Comparison of ENCODE assay signal across 11 cellular contexts in the genomic region with DNA sequence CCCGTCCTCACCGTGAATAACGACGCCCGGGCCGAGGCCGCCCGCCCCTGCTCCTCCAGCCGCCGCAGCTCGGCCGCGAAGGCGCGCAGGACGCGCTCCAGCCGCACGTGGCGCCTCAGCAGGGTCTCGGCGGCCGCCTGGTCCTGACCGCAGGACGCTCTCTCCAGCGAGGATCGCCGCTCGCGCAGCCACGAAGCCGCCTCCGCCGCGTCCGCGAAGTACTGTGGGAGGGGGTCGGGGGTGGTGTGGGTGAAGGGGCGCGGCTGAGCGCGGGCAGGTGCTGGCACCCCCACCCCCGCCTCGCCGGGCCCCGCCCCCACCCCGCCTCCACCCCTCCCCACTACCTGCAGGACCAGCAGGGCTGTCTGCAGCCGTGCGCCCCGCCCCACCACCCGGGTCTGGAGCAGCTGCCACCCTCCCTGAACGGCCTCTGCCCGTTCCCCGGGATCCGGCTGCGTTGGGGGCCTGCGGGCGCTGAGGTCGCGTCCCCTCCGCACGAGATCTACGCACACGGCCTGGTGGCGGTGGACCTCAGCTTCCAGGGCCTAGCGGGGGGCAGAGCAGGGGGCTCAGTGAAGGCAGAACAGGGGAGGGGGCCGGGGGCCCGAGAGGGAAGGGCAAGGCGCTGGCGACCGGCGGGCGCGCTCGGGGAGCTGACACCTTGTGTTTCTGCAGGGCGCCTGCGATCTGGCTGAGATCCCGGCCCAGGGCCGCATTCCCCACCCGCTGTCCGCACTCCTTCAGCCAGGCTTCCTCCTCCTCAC. TPM values are rescaled to one million over a fixed set of nuclear protein-coding genes. Genes with fewer than 3 reads are reported as not detected.
A peak's percentile ranks its signal among the peaks of the same experiment; 100 is the strongest.
DNase-seq lines count a peak whose midpoint lies in the region; ATAC-seq, FAIRE-seq and TF ChIP-seq lines count a peak whose summit lies in the region.
"Had no signal": no experiment of that assay in that cellular context is flagged by ENCODE, and none has a peak within 500 bp of the region (broad histone marks: within the 10 kb centered on the region; RNA-seq: fewer than 3 reads in every experiment).

No MANE protein-coding gene starts in this region.

- peaks cover 3% of the 10 kb centered on the region for H3K4me1 Mint-ChIP-seq in astrocyte (ENCODE audit: low read depth, unreplicated experiment)

- peaks cover 53% of the 10 kb centered on the region for H3K27me3 Mint-ChIP-seq in astrocyte (ENCODE audit: low read depth, unreplicated experiment)

- no peak overlapping the region for H3K9ac ChIP-seq in astrocyte (ENCODE audit: low read length)

- peak; percentile 94 for DNase-seq in H7
- DNase-seq in astrocyte (ENCODE audit: low read depth), result no peak
- DNase-seq in iPS DF 6.9 (ENCODE audit: low read depth, low spot score), result no peak
- DNase-seq in psoas muscle, result no peak
- no peak for DNase-seq in NCI-H345 (lab: John Stamatoyannopoulos, UW)
- no peak for DNase-seq in activated CD4-positive, CD25-positive, alpha-beta regulatory T cell treated with anti-CD3 and anti-CD28 coated beads, Interleukin-2, amount 50 U/mL, for 72 hours
- DNase-seq in occipital lobe (lab: John Stamatoyannopoulos, UW), result no peak
- DNase-seq: DND-41; stimulated activated CD4-positive, alpha-beta T cell treated with anti-CD3 and anti-CD28 coated beads, Interleukin-1b, Interleukin-23, amount 100 ng/mL, for 48 hours; T-helper 9 cell had no signal

- H3K27ac ChIP-seq in astrocyte (ENCODE audit: low read depth, low read length) (no peak overlapping the region), iPS DF 6.9 (ENCODE audit: low read length) (no peak overlapping the region), psoas muscle (no peak overlapping the region)

- ATAC-seq in psoas muscle (peak; percentile 37 to 75 (median 52)), GM21367 (IDR thresholded peaks at IDR 0.05; ENCODE audit: unreplicated experiment) (no peak)

- peaks cover 19% of the 10 kb centered on the region; the same call in 1 of the 2 replicates for H3K27me3 ChIP-seq in H7 (ENCODE audit: control insufficient read depth, insufficient read depth, low read length)
- peaks cover 10% of the 10 kb centered on the region for H3K27me3 ChIP-seq in astrocyte (ENCODE audit: insufficient read depth, low read length)
- peaks cover 14% of the 10 kb centered on the region; the same call in 1 of the 2 replicates for H3K27me3 ChIP-seq in iPS DF 6.9 (ENCODE audit: control insufficient read depth, insufficient read depth, low read length)
- no peaks in the 10 kb centered on the region for H3K27me3 ChIP-seq in psoas muscle (ENCODE audit: insufficient read depth in 3 of 3, low read length in 2 of 3)

- H3K27ac Mint-ChIP-seq in astrocyte (ENCODE audit: unreplicated experiment), result no peak overlapping the region

- TF ChIP-seq CTCF in astrocyte (IDR thresholded peaks at IDR 0.05; ENCODE audit: insufficient read depth, low read depth, low read length) (no peak), psoas muscle (IDR thresholded peaks at IDR 0.05) (no peak)

- intact Hi-C loops in psoas muscle (cut with DNase I), result no loop called here

- peak overlapping the region; percentile 59 for H3K4me2 ChIP-seq in astrocyte (ENCODE audit: low read length)

- H3K36me3 ChIP-seq in H7 (replicated peaks; ENCODE audit: control insufficient read depth, insufficient read depth, low read length) (no peaks in the 10 kb centered on the region), astrocyte (ENCODE audit: insufficient read depth, low read length) (no peaks in the 10 kb centered on the region), iPS DF 6.9 (ENCODE audit: control insufficient read depth, insufficient read depth, low read length) (no peaks in the 10 kb centered on the region; the same call in 1 of the 2 replicates), psoas muscle (ENCODE audit: insufficient read depth in 1 of 2, low read depth in 1 of 2) (no peaks in the 10 kb centered on the region)

- no peak for FAIRE-seq in astrocyte (lab: Jason Lieb, UNC)

- H3K9me3 ChIP-seq in astrocyte (ENCODE audit: insufficient read depth, low read depth, low read length) (no peaks in the 10 kb centered on the region), iPS DF 6.9 (ENCODE audit: control insufficient read depth, insufficient read depth, low read length) (no peaks in the 10 kb centered on the region), psoas muscle (no peaks in the 10 kb centered on the region)

- H3K4me1 ChIP-seq in astrocyte (ENCODE audit: insufficient read depth, low read length) (peaks cover 5% of the 10 kb centered on the region), iPS DF 6.9 (ENCODE audit: control insufficient read depth, insufficient read depth, low read length) (peaks cover 2% of the 10 kb centered on the region; the same call in 1 of the 2 replicates), psoas muscle (peaks cover 15% of the 10 kb centered on the region)

- H2AFZ ChIP-seq in astrocyte (ENCODE audit: low read depth, low read length), result peak overlapping the region; percentile 47

- H4K20me1 ChIP-seq in astrocyte (ENCODE audit: insufficient read depth, low read length), result peaks cover 16% of the 10 kb centered on the region

- H3K4me3 ChIP-seq in H7 (ENCODE audit: insufficient read depth, low read depth, low read length) (peak overlapping the region; percentile 37; the same call in 1 of the 2 replicates), astrocyte (ENCODE audit: insufficient read depth, low read depth, low read length) (no peak overlapping the region), iPS DF 6.9 (ENCODE audit: low read length) (peak overlapping the region; percentile 39; the same call in 1 of the 2 replicates), psoas muscle (peak overlapping the region; percentile 52)

- no peaks in the 10 kb centered on the region for H3K79me2 ChIP-seq in astrocyte (ENCODE audit: insufficient read depth, low read length)

- WGBS in iPS DF 6.9 (ENCODE audit: insufficient coverage, insufficient read length), result no CpG with 5 or more reads among the region's 81 CpGs
- 13 to 19% (median 17%) methylated on average over 42 to 81 of the region's 81 CpGs for WGBS in psoas muscle, 3 donors

- no peak overlapping the region for H3K4me3 Mint-ChIP-seq in astrocyte (ENCODE audit: unreplicated experiment)

- no peaks in the 10 kb centered on the region for H3K9me3 Mint-ChIP-seq in astrocyte (ENCODE audit: unreplicated experiment)

- H3K36me3 Mint-ChIP-seq in astrocyte (ENCODE audit: low read depth, unreplicated experiment), result peaks cover 23% of the 10 kb centered on the region

RNA-seq across cellular contexts. Expression of a gene that starts 11.7 kb away (rescaled TPM):
- total RNA-seq in H7 (2014; rRNA removed; shearing (Covaris generic)), result 0.17 and 0.55 TPM in 2 replicates
- total RNA-seq in astrocyte (5.3 and 6.7 TPM in 2 replicates), psoas muscle (under 1 TPM; 0.15 to 0.47 (median 0.29) TPM), occipital lobe (0.16 TPM)
- polyA plus RNA-seq in psoas muscle, result under 1 TPM; 0.10 to 0.29 (median 0.13) TPM

RNA-seq across cellular contexts. Expression of a gene that starts 43.5 kb away (rescaled TPM):
- total RNA-seq in H7 (2014; rRNA removed; shearing (Covaris generic)), result 3.0 and 5.3 TPM in 2 replicates
- total RNA-seq in astrocyte (1.5 and 1.8 TPM in 2 replicates), psoas muscle (1 to 10 TPM; 1.2 to 4.3 (median 1.7) TPM), occipital lobe (2.5 TPM)
- 1 to 10 TPM; 1.1 to 2.2 (median 1.4) TPM for polyA plus RNA-seq in psoas muscle

RNA-seq across cellular contexts. Expression of a gene that starts 54.2 kb away (rescaled TPM):
- 10.7 and 12.3 TPM in 2 replicates for total RNA-seq in H7 (2014; rRNA removed; shearing (Covaris generic))
- total RNA-seq in astrocyte (5.7 and 7.6 TPM in 2 replicates), psoas muscle (1 to 10 TPM; 5.8 to 8.0 (median 6.7) TPM), occipital lobe (3.0 TPM)
- polyA plus RNA-seq in psoas muscle, result 1 to 10 TPM; 4.4 to 6.4 (median 4.6) TPM
